In the genomic region with DNA sequence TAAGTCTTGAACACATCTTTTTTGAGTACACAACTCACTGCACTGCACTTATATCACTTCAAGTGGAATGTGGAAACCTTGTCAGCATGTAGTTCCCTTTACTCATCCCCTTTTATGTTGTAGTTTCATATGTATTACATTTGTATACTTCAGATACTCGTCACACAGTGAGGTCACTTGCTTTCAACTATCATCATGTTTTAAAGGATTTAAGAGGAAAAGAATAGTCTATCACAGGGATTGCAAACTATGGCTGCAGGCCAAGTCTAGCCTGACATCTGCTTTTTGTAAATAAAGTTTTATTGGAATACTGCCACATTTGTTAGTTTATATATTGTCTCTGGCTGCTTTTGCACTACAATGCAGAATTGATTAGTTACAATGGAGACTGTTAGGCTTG, we compare ENCODE assay signal across 16 cellular contexts. TPM values are rescaled to one million over a fixed set of nuclear protein-coding genes. Genes with fewer than 3 reads are reported as not detected.
DNase-seq lines count a peak whose midpoint lies in the region; ATAC-seq, FAIRE-seq and TF ChIP-seq lines count a peak whose summit lies in the region.
"Had no signal": no experiment of that assay in that cellular context is flagged by ENCODE, and none has a peak within 500 bp of the region (broad histone marks: within the 10 kb centered on the region; RNA-seq: fewer than 3 reads in every experiment).

No MANE protein-coding gene starts in this region.

- H3K4me1 Mint-ChIP-seq in activated T-cell treated with anti-CD3 and anti-CD28 coated beads, Interleukin-2, amount 50 U/mL, for 72 hours (ENCODE audit: low read depth), result peaks cover 65% of the 10 kb centered on the region

- H3K4me3 ChIP-seq in colonic mucosa (no peak overlapping the region), smooth muscle cell (no peak overlapping the region)
- H3K4me3 ChIP-seq: adrenal gland had no signal

- peaks cover 100% of the 10 kb centered on the region for H3K79me2 ChIP-seq in smooth muscle cell (ENCODE audit: low read depth)

- peak; percentile 81 to 95 for ATAC-seq in activated T-cell treated with anti-CD3 and anti-CD28 coated beads, Interleukin-2, amount 50 U/mL, for 72 hours (replicated peaks in 1 of 2)
- ATAC-seq: effector memory CD8-positive, alpha-beta T cell; sciatic nerve had no signal

- no peaks in the 10 kb centered on the region for H3K36me3 ChIP-seq in colonic mucosa
- H3K36me3 ChIP-seq in smooth muscle cell (ENCODE audit: low read depth), result no peaks in the 10 kb centered on the region
- H3K36me3 ChIP-seq: adrenal gland had no signal

- WGBS in smooth muscle cell (ENCODE audit: low lambda C conversion rate), result 25% methylated on average over 1 of the region's 1 CpG

- H3K27me3 Mint-ChIP-seq in activated T-cell treated with anti-CD3 and anti-CD28 coated beads, Interleukin-2, amount 50 U/mL, for 72 hours (ENCODE audit: low read depth), result no peaks in the 10 kb centered on the region
- H3K27me3 Mint-ChIP-seq: effector memory CD8-positive, alpha-beta T cell; type B pancreatic cell had no signal

- H3K27ac Mint-ChIP-seq in activated T-cell treated with anti-CD3 and anti-CD28 coated beads, Interleukin-2, amount 50 U/mL, for 72 hours, result peak overlapping the region; percentile 80
- H3K27ac Mint-ChIP-seq: type B pancreatic cell had no signal

- intact Hi-C loops in colonic mucosa (cut with DNase I), result no loop called here

- no peak overlapping the region for H3K27ac ChIP-seq in colonic mucosa
- peak overlapping the region; percentile 20 for H3K27ac ChIP-seq in smooth muscle cell (ENCODE audit: low read depth)
- H3K27ac ChIP-seq: adrenal gland, KMS-11 had no signal

- FAIRE-seq in HTR-8/SVneo (lab: Jason Lieb, UNC), result no peak

- TF ChIP-seq CTCF in colonic mucosa (IDR thresholded peaks at IDR 0.05) (no peak), smooth muscle cell (IDR thresholded peaks at IDR 0.05; ENCODE audit: borderline replicate concordance, insufficient read depth, poor library complexity, severe bottlenecking) (no peak)

- H4K20me1 ChIP-seq in smooth muscle cell (ENCODE audit: low read depth), result peaks cover 100% of the 10 kb centered on the region

- H3K4me2 ChIP-seq in smooth muscle cell, result no peak overlapping the region
- H3K4me2 ChIP-seq: KMS-11 had no signal

- H3K9me3 ChIP-seq in colonic mucosa (no peaks in the 10 kb centered on the region), smooth muscle cell (replicated peaks; ENCODE audit: low read depth) (no peaks in the 10 kb centered on the region)
- H3K9me3 ChIP-seq: adrenal gland had no signal

- H3K27me3 ChIP-seq in colonic mucosa (no peaks in the 10 kb centered on the region), smooth muscle cell (ENCODE audit: low read depth) (no peaks in the 10 kb centered on the region)
- H3K27me3 ChIP-seq: adrenal gland had no signal

- H3K36me3 Mint-ChIP-seq in activated T-cell treated with anti-CD3 and anti-CD28 coated beads, Interleukin-2, amount 50 U/mL, for 72 hours (ENCODE audit: insufficient read depth in 2 of 2), result peaks cover 5 to 17% of the 10 kb centered on the region in 2 donors

- peaks cover 13% of the 10 kb centered on the region for H3F3A ChIP-seq in smooth muscle cell (ENCODE audit: low read depth)

- H3K4me1 ChIP-seq in colonic mucosa (no peaks in the 10 kb centered on the region), smooth muscle cell (ENCODE audit: low read depth) (peaks cover 14% of the 10 kb centered on the region)

- DNase-seq in activated T-cell treated with anti-CD3 and anti-CD28 coated beads, Interleukin-2, amount 50 U/mL, for 72 hours, result peak in 1 of 2 donors; percentile 6
- DNase-seq in activated T-cell treated with anti-CD3 and anti-CD28 coated beads, Interleukin-2, amount 50 U/mL, for 48 hours, result no peak
- DNase-seq in NCI-H345 treated with DMSO at 0.1 percent for 48 hours (lab: John Stamatoyannopoulos, UW; ENCODE audit: unreplicated experiment), result peak; percentile 36
- DNase-seq in colonic mucosa, result peak; percentile 33
- DNase-seq in smooth muscle cell (lab: John Stamatoyannopoulos, UW; ENCODE audit: unreplicated experiment), result no peak
- DNase-seq in NCI-H748 (lab: John Stamatoyannopoulos, UW; ENCODE audit: unreplicated experiment), result no peak
- no peak for DNase-seq in HTR-8/SVneo (ENCODE audit: insufficient read length, low spot score)
- no peak for DNase-seq in AG08396 (ENCODE audit: low spot score)
- DNase-seq: activated CD4-positive, alpha-beta T cell treated with anti-CD3 and anti-CD28 coated beads for 4 hours; adrenal gland; effector memory CD8-positive, alpha-beta T cell; GOT3; NCI-H510A had no signal

- H2AFZ ChIP-seq in smooth muscle cell (ENCODE audit: low read depth), result no peak overlapping the region

- peak overlapping the region; percentile 31 to 65 for H3K4me3 Mint-ChIP-seq in activated T-cell treated with anti-CD3 and anti-CD28 coated beads, Interleukin-2, amount 50 U/mL, for 72 hours
- H3K4me3 Mint-ChIP-seq: type B pancreatic cell had no signal

- H3K9me3 Mint-ChIP-seq in activated T-cell treated with anti-CD3 and anti-CD28 coated beads, Interleukin-2, amount 50 U/mL, for 72 hours, result peaks cover 0 to 3% of the 10 kb centered on the region in 2 donors
- H3K9me3 Mint-ChIP-seq: effector memory CD8-positive, alpha-beta T cell had no signal

- H3K9ac ChIP-seq in colonic mucosa (ENCODE audit: low read depth in 2 of 2, low read length in 2 of 2) (no peak overlapping the region), smooth muscle cell (ENCODE audit: low read depth) (no peak overlapping the region)
- H3K9ac ChIP-seq: KMS-11 had no signal

RNA-seq across cellular contexts. Expression of gene CNOT2, which starts 24.3 kb away (rescaled TPM):
- 10 to 100 TPM; 62.8 to 65.6 TPM for total RNA-seq in activated T-cell treated with anti-CD3 and anti-CD28 coated beads, Interleukin-2, amount 50 U/mL, for 72 hours
- 10 to 100 TPM; 55.2 to 80.3 TPM for total RNA-seq in colonic mucosa
- total RNA-seq in smooth muscle cell, result 136 and 172 TPM in 2 replicates
- 77.3 and 94.5 TPM in 2 replicates for polyA plus RNA-seq in smooth muscle cell

Comparison
In these comparisons a context has a peak if more than half of its experiments do, and no peak if none do; other contexts are left out.
1. DNase-seq: peak in NCI-H345 treated with DMSO at 0.1 percent for 48 hours (single experiment) and colonic mucosa (single experiment); none in activated T-cell treated with anti-CD3 and anti-CD28 coated beads, Interleukin-2, amount 50 U/mL, for 48 hours (0 of 2), smooth muscle cell (single experiment), NCI-H748 (single experiment), HTR-8/SVneo (single experiment) and AG08396 (single experiment).